Comparison of ENCODE assay signal across 8 cellular contexts in the genomic region with DNA sequence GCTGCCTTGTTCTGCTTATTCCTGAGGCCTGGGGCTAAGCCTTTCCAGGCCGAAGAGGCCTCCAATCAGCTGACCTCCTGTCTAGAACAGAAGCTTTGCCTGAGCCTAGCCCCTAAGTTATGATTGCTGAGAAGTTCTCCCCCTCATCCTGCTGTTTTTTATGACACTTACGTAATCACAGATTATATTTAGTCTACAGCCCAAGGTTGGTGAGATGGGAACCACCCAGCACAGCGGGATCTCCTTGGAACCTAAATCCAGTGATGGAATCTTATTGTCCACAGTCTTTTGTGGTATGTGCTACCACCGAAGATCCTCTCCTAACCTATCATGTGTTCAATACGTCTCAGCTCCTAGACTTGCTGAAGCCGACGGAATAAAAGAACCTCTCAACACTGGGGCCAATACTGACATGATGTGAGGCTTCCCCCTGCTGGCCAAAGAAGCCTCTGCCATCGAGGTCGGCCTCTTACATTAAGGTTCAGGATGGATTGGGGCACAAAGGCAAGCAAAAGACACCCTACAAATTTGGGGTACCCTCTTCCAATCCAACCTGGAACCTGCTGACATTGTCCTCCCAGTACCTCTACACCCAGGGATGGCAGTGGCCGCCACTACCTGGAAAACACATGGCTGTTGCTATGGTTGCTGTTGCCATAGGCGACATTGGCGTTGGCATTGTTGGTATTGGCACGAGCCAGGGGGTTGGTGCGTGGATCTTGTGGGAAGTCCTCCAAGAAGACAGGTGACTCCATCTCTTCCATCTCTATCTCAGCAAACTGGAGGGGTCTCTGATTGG. TPM values are rescaled to one million over a fixed set of nuclear protein-coding genes. Genes with fewer than 3 reads are reported as not detected.
DNase-seq lines count a peak whose midpoint lies in the region; ATAC-seq, FAIRE-seq and TF ChIP-seq lines count a peak whose summit lies in the region.

No MANE protein-coding gene starts in this region.

- no peak for TF ChIP-seq POLR2A in uterus (IDR thresholded peaks at IDR 0.05)

- peak; percentile 69 for TF ChIP-seq CTCF in RWPE1 (conservative IDR thresholded peaks at IDR 0.05; ENCODE audit: low read depth)
- peak; percentile 91 for TF ChIP-seq CTCF in foreskin keratinocyte (conservative IDR thresholded peaks at IDR 0.05)
- peak; percentile 53 to 79 (median 74) for TF ChIP-seq CTCF in pancreas (IDR thresholded peaks at IDR 0.05)
- TF ChIP-seq CTCF in uterus (IDR thresholded peaks at IDR 0.05) = peak; percentile 55 to 79 (median 71)

- H3K4me3 ChIP-seq in pancreas (no peak overlapping the region), uterus (no peak overlapping the region)

- no peaks in the 10 kb centered on the region for H3K9me3 ChIP-seq in pancreas
- H3K9me3 ChIP-seq in uterus = no peaks in the 10 kb centered on the region

- intact Hi-C loops in pancreas (cut with DNase I) (loop anchor here in 2 of 3 donors (2.0 to 10.0 kb wide), 3 partner anchors 70 to 148 kb away; partner anchors contain the start of gene INAVA (in 1 of the 2)), uterus (cut with DNase I; ENCODE audit: low total_unique reads) (loop anchor here (5.0 kb wide), 1 partner anchor 71 kb away; no protein-coding TSS in a partner anchor)

- CTCF ChIA-PET in RWPE1 (lab: Yijun Ruan, JAX) = interaction anchor here (0.6 to 2.4 kb wide), 19 partner anchors 8 to 1106 kb away, joined by 3 to 39 read pairs (median 4); no protein-coding TSS in a partner anchor

- POLR2A ChIA-PET in RWPE1 (lab: Yijun Ruan, JAX; ENCODE audit: low non-redundant PET) = no interaction called here

- H3K27ac ChIP-seq in RWPE1 (no peak overlapping the region), foreskin keratinocyte (no peak overlapping the region), pancreas (no peak overlapping the region), uterus (no peak overlapping the region)

- no peaks in the 10 kb centered on the region for H3K36me3 ChIP-seq in pancreas
- H3K36me3 ChIP-seq in uterus = no peaks in the 10 kb centered on the region

- DNase-seq in C1 segment of cervical spinal cord (lab: John Stamatoyannopoulos, UW) (peak in 11 of 14 donors; percentile 7 to 63 (median 32)), GM19240 (ENCODE audit: insufficient read length, low spot score) (peak; percentile 80), Kasumi-1 (lab: John Stamatoyannopoulos, UW) (peak; percentile 82 to 84), RWPE1 (ENCODE audit: low spot score) (peak; percentile 80), foreskin keratinocyte (peak; percentile 22 to 45), pancreas (peak in 4 of 6 donors; percentile 47 to 76 (median 74)), uterus (peak; percentile 43 to 47)
- DNase-seq in activated T-helper 9 cell treated with anti-CD3 and anti-CD28 coated beads, Interleukin-2, amount 50 U/mL, for 16 hours (ENCODE audit: low read depth) = peak; percentile 48

- peaks cover 8% of the 10 kb centered on the region for H3K27me3 ChIP-seq in foreskin keratinocyte
- no peaks in the 10 kb centered on the region for H3K27me3 ChIP-seq in pancreas
- no peaks in the 10 kb centered on the region for H3K27me3 ChIP-seq in uterus

- no peak for FAIRE-seq in pancreas (lab: Jason Lieb, UNC)

- WGBS in pancreas, 2 donors = 24% methylated on average over 14 of the region's 14 CpGs

- H3K4me1 ChIP-seq in foreskin keratinocyte (no peaks in the 10 kb centered on the region), pancreas (no peaks in the 10 kb centered on the region), uterus (no peaks in the 10 kb centered on the region)

- ATAC-seq in foreskin keratinocyte (peak; percentile 69), pancreas (peak; percentile 75 to 95 (median 90))

RNA-seq across cellular contexts. Expression of gene KIF21B, which starts 19.3 kb away (rescaled TPM):
- total RNA-seq in foreskin keratinocyte = 0.63 and 1.1 TPM in 2 replicates
- 0.14 and 0.28 TPM in 2 replicates for polyA plus RNA-seq in foreskin keratinocyte
- 1 to 10 TPM in 2 of 6 donors, under 1 TPM in 4; 0.51 to 2.5 (median 0.93) TPM for total RNA-seq in pancreas
- polyA plus RNA-seq in pancreas = 1 to 10 TPM in 1 of 2 donors, under 1 TPM in 1; 0.84 to 1.0 TPM
- total RNA-seq in uterus = 10 to 100 TPM in 1 of 4 donors, 1 to 10 TPM in 2, under 1 TPM in 1; 0.29 to 11.3 (median 2.4) TPM

Comparison
In these comparisons a context has a peak if more than half of its experiments do, and no peak if none do; other contexts are left out.
1. DNase-seq: peak in every context shown above with its lines; median percentile 83 in Kasumi-1; 80 in GM19240; 80 in RWPE1; 74 in pancreas; 48 in activated T-helper 9 cell treated with anti-CD3 and anti-CD28 coated beads, Interleukin-2, amount 50 U/mL, for 16 hours; 45 in uterus; 34 in foreskin keratinocyte; 32 in C1 segment of cervical spinal cord.